Comparison of ENCODE assay signal across 8 cellular contexts in the genomic region with DNA sequence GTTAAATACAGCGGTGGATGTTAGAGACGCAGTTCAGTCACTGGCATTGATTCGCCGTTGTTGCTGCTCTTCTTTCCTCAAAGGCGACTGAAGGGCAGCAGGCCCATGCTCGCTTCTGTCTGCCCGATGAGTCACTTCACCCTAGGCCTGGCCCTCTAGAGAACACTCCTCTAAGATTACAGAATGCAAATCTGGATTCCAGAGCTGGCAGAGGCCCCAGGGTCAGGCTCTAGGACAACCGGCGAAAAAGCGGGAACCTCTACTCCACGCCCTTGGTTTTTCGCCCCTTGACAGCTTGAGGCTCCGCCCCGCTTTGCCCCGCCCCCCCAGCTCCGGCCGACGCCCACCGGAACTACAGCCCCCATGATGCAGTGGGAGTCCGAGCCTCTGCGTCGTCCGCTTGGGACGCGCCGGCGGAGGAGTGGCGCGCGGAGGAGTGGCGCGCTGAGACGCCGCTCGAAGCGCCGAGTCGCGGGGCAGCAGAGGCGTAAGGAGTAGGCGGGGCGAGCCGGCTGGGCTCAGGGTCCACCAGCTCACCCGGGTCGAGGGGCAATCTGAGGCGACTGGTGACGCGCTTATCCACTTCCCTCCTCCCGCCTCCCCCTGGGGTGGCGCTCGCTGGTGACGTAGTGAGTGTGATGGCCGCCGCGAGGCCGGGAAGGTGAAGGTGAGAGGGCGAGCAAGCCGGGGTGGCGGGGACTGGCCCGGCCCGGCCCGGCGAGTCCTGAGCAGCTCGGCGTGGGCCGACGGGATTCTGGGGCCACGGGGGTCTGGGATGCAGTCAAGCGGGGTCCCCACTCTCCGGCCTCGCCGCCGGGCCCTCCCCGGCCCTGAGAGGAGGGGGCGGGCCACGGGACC. TPM values are rescaled to one million over a fixed set of nuclear protein-coding genes. Genes with fewer than 3 reads are reported as not detected.
A peak's percentile ranks its signal among the peaks of the same experiment; 100 is the strongest.
DNase-seq lines count a peak whose midpoint lies in the region; ATAC-seq, FAIRE-seq and TF ChIP-seq lines count a peak whose summit lies in the region.

A gene (plus strand): TSS at position 627 of the 858 bp plus-strand sequence. CDS start 8,725 bp downstream, outside the sequence.

- H3K9me3 Mint-ChIP-seq in Calu3 (ENCODE audit: low read depth, unreplicated experiment) (no peaks in the 10 kb centered on the region), mesothelial cell of epicardium (no peaks in the 10 kb centered on the region)

- peaks cover 36% of the 10 kb centered on the region for H3K4me1 Mint-ChIP-seq in Calu3 (ENCODE audit: low read depth, unreplicated experiment)
- peaks cover 31% of the 10 kb centered on the region for H3K4me1 Mint-ChIP-seq in mesothelial cell of epicardium

- intact Hi-C loops in Calu3 (cut with micrococcal nuclease; ENCODE audit: unreplicated experiment): no loop called here

- no peaks in the 10 kb centered on the region for H3K27me3 ChIP-seq in HUES64 (ENCODE audit: insufficient read depth, low read length)
- no peaks in the 10 kb centered on the region for H3K27me3 ChIP-seq in OCI-LY1 (ENCODE audit: insufficient read depth, low read length)

- H3K9me2 ChIP-seq in OCI-LY1 (ENCODE audit: low read depth, low read length): no peaks in the 10 kb centered on the region

- no peak within 1 kb of the TSS for H2AFZ ChIP-seq in OCI-LY1 (ENCODE audit: low read length)

- CTCF ChIA-PET in Calu3 (lab: Charles Lee): interaction anchor here (0.5 to 1.7 kb wide), 3 partner anchors 10 to 51 kb away, joined by 3 to 7 read pairs (median 6); no protein-coding TSS in a partner anchor

- TF ChIP-seq CTCF in Calu3 (IDR thresholded peaks at IDR 0.05; ENCODE audit: unreplicated experiment) (no peak), OCI-LY1 (IDR thresholded peaks at IDR 0.05; ENCODE audit: low read length) (no peak), mesothelial cell of epicardium (IDR thresholded peaks at IDR 0.05; ENCODE audit: unreplicated experiment) (no peak)

- H3K9me3 ChIP-seq in HUES64 (ENCODE audit: insufficient read depth, low read depth, low read length) (no peaks in the 10 kb centered on the region), OCI-LY1 (ENCODE audit: low read length) (no peaks in the 10 kb centered on the region)

- H3K27me3 Mint-ChIP-seq in Calu3 (ENCODE audit: unreplicated experiment) (no peaks in the 10 kb centered on the region), mesothelial cell of epicardium (ENCODE audit: low read depth) (no peaks in the 10 kb centered on the region)

- no peaks in the 10 kb centered on the region for H4K20me1 ChIP-seq in OCI-LY1 (ENCODE audit: insufficient read depth, low read length)

- H3K4me3 ChIP-seq in HUES64 (ENCODE audit: low read length) (peak within 1 kb of the TSS; percentile 96), OCI-LY1 (ENCODE audit: low read depth, low read length, poor library complexity, severe bottlenecking) (peak within 1 kb of the TSS; percentile 95)

- DNase-seq in Calu3: peak; percentile 94
- peak; percentile 93 for DNase-seq in activated CD8-positive, alpha-beta memory T cell treated with anti-CD3 and anti-CD28 coated beads, Interleukin-2, amount 50 U/mL, for 4 hours
- DNase-seq in mesothelial cell of epicardium (ENCODE audit: low spot score in 2 of 2, unreplicated experiment in 2 of 2): peak; percentile 90 to 91
- peak; percentile 95 for DNase-seq in stimulated activated CD8-positive, alpha-beta memory T cell treated with anti-CD3 and anti-CD28 coated beads, Interleukin-15, amount 100 ng/mL, for 48 hours (ENCODE audit: low read depth in 2 of 2)

- H3K4me2 ChIP-seq in OCI-LY1 (ENCODE audit: low read length): peak within 1 kb of the TSS; percentile 90

- peaks cover 38% of the 10 kb centered on the region for H3K36me3 ChIP-seq in HUES64 (ENCODE audit: insufficient read depth, low read length)
- H3K36me3 ChIP-seq in OCI-LY1 (ENCODE audit: insufficient read depth, low read length): peaks cover 35% of the 10 kb centered on the region

- peak within 1 kb of the TSS; percentile 91 for H3K27ac Mint-ChIP-seq in Calu3 (ENCODE audit: unreplicated experiment)
- H3K27ac Mint-ChIP-seq in mesothelial cell of epicardium: peak within 1 kb of the TSS; percentile 96

- 2% methylated on average over 73 of the region's 76 CpGs for WGBS in HUES64

- peaks cover 13% of the 10 kb centered on the region; the same call in 1 of the 2 replicates for H3K4me1 ChIP-seq in HUES64 (ENCODE audit: insufficient read depth, low read length)
- peaks cover 30% of the 10 kb centered on the region for H3K4me1 ChIP-seq in OCI-LY1 (ENCODE audit: insufficient read depth, low read length, severe bottlenecking)

- peak; percentile 72 for FAIRE-seq in endometrium (lab: Jason Lieb, UNC)

- ATAC-seq in GM21447 (IDR thresholded peaks at IDR 0.05; ENCODE audit: unreplicated experiment): peak; percentile 81

- peak within 1 kb of the TSS; percentile 97 for H3K27ac ChIP-seq in HUES64 (ENCODE audit: low read depth, low read length)
- H3K27ac ChIP-seq in OCI-LY1 (ENCODE audit: low read depth, low read length, poor library complexity, severe bottlenecking): peak within 1 kb of the TSS; percentile 66

- H3K9ac ChIP-seq in HUES64 (ENCODE audit: low read depth, low read length): peak within 1 kb of the TSS; percentile 93
- peak within 1 kb of the TSS; percentile 93 for H3K9ac ChIP-seq in OCI-LY1 (ENCODE audit: low read length)

- H3K79me2 ChIP-seq in OCI-LY1 (ENCODE audit: insufficient read depth, low read length): peaks cover 4% of the 10 kb centered on the region; the same call in 1 of the 2 replicates

- peaks cover 53% of the 10 kb centered on the region for H3K36me3 Mint-ChIP-seq in Calu3 (ENCODE audit: insufficient read depth, unreplicated experiment)
- peaks cover 5% of the 10 kb centered on the region for H3K36me3 Mint-ChIP-seq in mesothelial cell of epicardium

- BruUV-seq in Calu3 (replicated peaks; lab: Mats Ljungman, UMichigan): no TSS peak

- H3F3A ChIP-seq in OCI-LY1 (ENCODE audit: insufficient read depth, low read length): no peaks in the 10 kb centered on the region

- H3K4me3 Mint-ChIP-seq in Calu3 (ENCODE audit: low read depth, unreplicated experiment) (peak within 1 kb of the TSS; percentile 88), mesothelial cell of epicardium (peak within 1 kb of the TSS; percentile 99)

RNA-seq across cellular contexts. Expression of the gene that starts here (rescaled TPM):
- total RNA-seq in Calu3 (2022) (61.8 and 66.5 TPM in 2 replicates), mesothelial cell of epicardium (52.4 to 58.4 TPM (median 53.7 TPM) in 3 replicates)
- polyA plus RNA-seq in HUES64 (2013, experiment 1 of 2): 39.3 TPM
- 40.1 TPM for polyA plus RNA-seq in HUES64 (2013, experiment 2 of 2)

Comparison
In these comparisons a context has a peak if more than half of its experiments do, and no peak if none do; other contexts are left out.
1. Peak in every context shown above with its lines: DNase-seq, ATAC-seq, H3K4me3 ChIP-seq and H3K27ac ChIP-seq.